In genomic region chr20:6827472-6827871, GRCh38 we compare ENCODE assay signal across 8 cellular contexts. TPM values are rescaled to one million over a fixed set of nuclear protein-coding genes. Genes with fewer than 3 reads are reported as not detected.
"Had no signal": no experiment of that assay in that cellular context is flagged by ENCODE, and none has a peak within 500 bp of the region (broad histone marks: within the 10 kb centered on the region; RNA-seq: fewer than 3 reads in every experiment).

No MANE protein-coding gene starts in this region.

- H2AFZ ChIP-seq: GM23338 had no signal

- H3K4me3 ChIP-seq: GM23338 had no signal

- DNase-seq: H9, HCEC 1CT, KBM-7 had no signal

- ATAC-seq: GM23338 had no signal

- FAIRE-seq: H1, H54, HTR-8/SVneo had no signal

- H3K4me2 ChIP-seq: GM23338 had no signal

RNA-seq across cellular contexts. Expression of gene BMP2, which starts 60.0 kb away (rescaled TPM):
- polyA plus RNA-seq: IgD-negative memory B cell had no signal
